18 cellular contexts compared by ENCODE assay signal in the genomic region with DNA sequence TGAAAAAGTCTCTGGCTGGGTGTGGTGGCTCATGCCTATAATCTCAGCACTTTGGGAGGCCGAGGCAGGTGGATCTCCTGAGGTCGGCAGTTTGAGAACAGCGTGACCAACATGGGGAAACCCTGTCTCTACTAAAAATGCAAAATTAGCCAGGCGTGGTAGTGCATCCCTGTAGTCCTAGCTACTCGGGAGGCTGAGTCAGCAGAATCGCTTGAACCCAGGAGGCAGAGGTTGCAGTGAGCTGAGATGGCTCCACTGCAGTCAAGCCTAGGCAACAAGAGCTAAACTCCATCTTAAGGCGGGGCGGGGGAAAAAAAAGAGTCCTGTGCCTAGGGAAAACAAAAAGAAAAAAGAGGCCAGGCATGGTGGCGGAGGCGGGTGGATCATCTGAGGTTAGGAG. TPM values are rescaled to one million over a fixed set of nuclear protein-coding genes. Genes with fewer than 3 reads are reported as not detected.
A peak's percentile ranks its signal among the peaks of the same experiment; 100 is the strongest.
DNase-seq lines count a peak whose midpoint lies in the region; ATAC-seq and TF ChIP-seq lines count a peak whose summit lies in the region.
"Had no signal": no experiment of that assay in that cellular context is flagged by ENCODE, and none has a peak within 500 bp of the region (broad histone marks: within the 10 kb centered on the region; RNA-seq: fewer than 3 reads in every experiment).

No MANE protein-coding gene starts in this region.

- ATAC-seq in stimulated activated naive CD8-positive, alpha-beta T cell treated with anti-CD3 and anti-CD28 coated beads, Interleukin-15, Interleukin-2, amounts not matched to agents 100 U/mL and 50 U/mL, for 24 hours, result no peak
- no peak for ATAC-seq in memory B cell (ENCODE audit: low read depth)
- ATAC-seq in HG03196 (IDR thresholded peaks at IDR 0.05; ENCODE audit: unreplicated experiment), result no peak
- no peak for ATAC-seq in upper lobe of right lung
- ATAC-seq: lower lobe of right lung had no signal

- H3K36me3 ChIP-seq in upper lobe of right lung, result no peaks in the 10 kb centered on the region
- H3K36me3 ChIP-seq: lower lobe of right lung had no signal

- no peaks in the 10 kb centered on the region for H3K27me3 Mint-ChIP-seq in stimulated activated naive CD8-positive, alpha-beta T cell treated with anti-CD3 and anti-CD28 coated beads, Interleukin-15, Interleukin-2, amounts not matched to agents 100 ng/mL and 50 ng/mL, for 24 hours
- H3K27me3 Mint-ChIP-seq in activated T-helper 1 cell treated with anti-CD3 and anti-CD28 coated beads, Interleukin-12 subunit alpha, Interleukin-12 subunit beta, Interleukin-2, Interleukin-4 antibody, amounts not matched to agents 30 ng/mL and 10 ng/mL and 1 ng/mL, durations not matched to agents 14 hours and 24 hours and 36 hours (ENCODE audit: insufficient read depth), result no peaks in the 10 kb centered on the region
- no peaks in the 10 kb centered on the region for H3K27me3 Mint-ChIP-seq in memory B cell

- no peak for TF ChIP-seq CTCF in upper lobe of right lung (IDR thresholded peaks at IDR 0.05)

- no peak overlapping the region for H3K27ac Mint-ChIP-seq in stimulated activated naive CD8-positive, alpha-beta T cell treated with anti-CD3 and anti-CD28 coated beads, Interleukin-15, Interleukin-2, amounts not matched to agents 100 ng/mL and 50 ng/mL, for 24 hours
- peak overlapping the region; percentile 58 for H3K27ac Mint-ChIP-seq in activated T-helper 1 cell treated with anti-CD3 and anti-CD28 coated beads, Interleukin-12 subunit alpha, Interleukin-12 subunit beta, Interleukin-2, Interleukin-4 antibody, amounts not matched to agents 30 ng/mL and 10 ng/mL and 1 ng/mL, durations not matched to agents 14 hours and 24 hours and 36 hours
- H3K27ac Mint-ChIP-seq in memory B cell, result peak overlapping the region; percentile 28

- no peak for DNase-seq in stimulated activated naive CD8-positive, alpha-beta T cell treated with anti-CD3 and anti-CD28 coated beads, Interleukin-15, Interleukin-2, amounts not matched to agents 100 U/mL and 50 U/mL, for 24 hours
- no peak for DNase-seq in activated T-helper 1 cell treated with anti-CD3 and anti-CD28 coated beads, Interleukin-12 subunit alpha, Interleukin-12 subunit beta, Interleukin-2, Interleukin-4 antibody, amounts not matched to agents 30 ng/mL and 10 ng/mL and 1 ng/mL, durations not matched to agents 14 hours and 24 hours and 36 hours (ENCODE audit: low spot score)
- DNase-seq in memory B cell (ENCODE audit: low spot score in 2 of 2) (no peak), ACHN (no peak), DMS53 treated with DMSO at 0.1 percent for 48 hours (lab: John Stamatoyannopoulos, UW; ENCODE audit: unreplicated experiment) (no peak), upper lobe of right lung (no peak)
- DNase-seq: activated CD4-positive, alpha-beta T cell treated with anti-CD3 and anti-CD28 coated beads for 1 hour; activated effector memory CD4-positive, alpha-beta T cell treated with anti-CD3 and anti-CD28 coated beads, Interleukin-2, amount 50 U/mL, for 16 hours; AML-193; DMS153; lower lobe of right lung; MV-4-11; NCI-H2081; NCI-H510A treated with DMSO at 0.1 percent for 48 hours; SHP77; T-helper 9 cell had no signal

- peaks cover 13% of the 10 kb centered on the region for H3K9me3 ChIP-seq in upper lobe of right lung

- H3K36me3 Mint-ChIP-seq in stimulated activated naive CD8-positive, alpha-beta T cell treated with anti-CD3 and anti-CD28 coated beads, Interleukin-15, Interleukin-2, amounts not matched to agents 100 ng/mL and 50 ng/mL, for 24 hours (ENCODE audit: low read depth), result peaks cover 65% of the 10 kb centered on the region
- H3K36me3 Mint-ChIP-seq in activated T-helper 1 cell treated with anti-CD3 and anti-CD28 coated beads, Interleukin-12 subunit alpha, Interleukin-12 subunit beta, Interleukin-2, Interleukin-4 antibody, amounts not matched to agents 30 ng/mL and 10 ng/mL and 1 ng/mL, durations not matched to agents 14 hours and 24 hours and 36 hours (ENCODE audit: low read depth), result peaks cover 41% of the 10 kb centered on the region
- peaks cover 24% of the 10 kb centered on the region for H3K36me3 Mint-ChIP-seq in memory B cell

- intact Hi-C loops in activated T-helper 1 cell treated with anti-CD3 and anti-CD28 coated beads, Interleukin-12 subunit alpha, Interleukin-12 subunit beta, Interleukin-2, Interleukin-4 antibody, amounts not matched to agents 30 ng/mL and 10 ng/mL and 1 ng/mL, durations not matched to agents 14 hours and 24 hours and 36 hours (cut with micrococcal nuclease), result loop anchor here (10.0 kb wide), 3 partner anchors 809 to 1561 kb away; a partner anchor contains a TSS
- intact Hi-C loops in upper lobe of right lung (cut with DNase I), result no loop called here

- peaks cover 55% of the 10 kb centered on the region for H3K4me1 Mint-ChIP-seq in stimulated activated naive CD8-positive, alpha-beta T cell treated with anti-CD3 and anti-CD28 coated beads, Interleukin-15, Interleukin-2, amounts not matched to agents 100 ng/mL and 50 ng/mL, for 24 hours (ENCODE audit: low read depth)
- H3K4me1 Mint-ChIP-seq in activated T-helper 1 cell treated with anti-CD3 and anti-CD28 coated beads, Interleukin-12 subunit alpha, Interleukin-12 subunit beta, Interleukin-2, Interleukin-4 antibody, amounts not matched to agents 30 ng/mL and 10 ng/mL and 1 ng/mL, durations not matched to agents 14 hours and 24 hours and 36 hours (ENCODE audit: low read depth), result peaks cover 4% of the 10 kb centered on the region
- peaks cover 15% of the 10 kb centered on the region for H3K4me1 Mint-ChIP-seq in memory B cell

- no peaks in the 10 kb centered on the region for H3K27me3 ChIP-seq in upper lobe of right lung

- peaks cover 9% of the 10 kb centered on the region for H3K9me3 Mint-ChIP-seq in stimulated activated naive CD8-positive, alpha-beta T cell treated with anti-CD3 and anti-CD28 coated beads, Interleukin-15, Interleukin-2, amounts not matched to agents 100 ng/mL and 50 ng/mL, for 24 hours
- peaks cover 31% of the 10 kb centered on the region for H3K9me3 Mint-ChIP-seq in activated T-helper 1 cell treated with anti-CD3 and anti-CD28 coated beads, Interleukin-12 subunit alpha, Interleukin-12 subunit beta, Interleukin-2, Interleukin-4 antibody, amounts not matched to agents 30 ng/mL and 10 ng/mL and 1 ng/mL, durations not matched to agents 14 hours and 24 hours and 36 hours
- H3K9me3 Mint-ChIP-seq in memory B cell, result peaks cover 11% of the 10 kb centered on the region

- H3K4me3 Mint-ChIP-seq in stimulated activated naive CD8-positive, alpha-beta T cell treated with anti-CD3 and anti-CD28 coated beads, Interleukin-15, Interleukin-2, amounts not matched to agents 100 ng/mL and 50 ng/mL, for 24 hours, result peak overlapping the region; percentile 48
- peak overlapping the region; percentile 56 for H3K4me3 Mint-ChIP-seq in activated T-helper 1 cell treated with anti-CD3 and anti-CD28 coated beads, Interleukin-12 subunit alpha, Interleukin-12 subunit beta, Interleukin-2, Interleukin-4 antibody, amounts not matched to agents 30 ng/mL and 10 ng/mL and 1 ng/mL, durations not matched to agents 14 hours and 24 hours and 36 hours
- peak overlapping the region; percentile 43 for H3K4me3 Mint-ChIP-seq in memory B cell

- H3K4me1 ChIP-seq in upper lobe of right lung, result peaks cover 4% of the 10 kb centered on the region

- no peak overlapping the region for H3K4me3 ChIP-seq in upper lobe of right lung
- H3K4me3 ChIP-seq: lower lobe of right lung had no signal

- in situ Hi-C loops in ACHN (cut with HindIII; ENCODE audit: low pct_ligation_motif_present, low pct_unique_long_range_greater_than_20kb, low sequenced_read_pairs), result no loop called here

- H3K27ac ChIP-seq in upper lobe of right lung, result no peak overlapping the region
- H3K27ac ChIP-seq: lower lobe of right lung had no signal

RNA-seq across cellular contexts. Expression of a gene that starts 2.2 kb away (rescaled TPM):
- total RNA-seq in activated T-helper 1 cell treated with anti-CD3 and anti-CD28 coated beads, Interleukin-12 subunit alpha, Interleukin-12 subunit beta, Interleukin-2, Interleukin-4 antibody, amounts not matched to agents 30 ng/mL and 10 ng/mL and 1 ng/mL, durations not matched to agents 14 hours and 24 hours and 36 hours, result 29.9 and 30.5 TPM in 2 replicates
- 12.9 TPM for total RNA-seq in upper lobe of right lung
